ENCODE assay signal across 7 cellular contexts in the genomic region with DNA sequence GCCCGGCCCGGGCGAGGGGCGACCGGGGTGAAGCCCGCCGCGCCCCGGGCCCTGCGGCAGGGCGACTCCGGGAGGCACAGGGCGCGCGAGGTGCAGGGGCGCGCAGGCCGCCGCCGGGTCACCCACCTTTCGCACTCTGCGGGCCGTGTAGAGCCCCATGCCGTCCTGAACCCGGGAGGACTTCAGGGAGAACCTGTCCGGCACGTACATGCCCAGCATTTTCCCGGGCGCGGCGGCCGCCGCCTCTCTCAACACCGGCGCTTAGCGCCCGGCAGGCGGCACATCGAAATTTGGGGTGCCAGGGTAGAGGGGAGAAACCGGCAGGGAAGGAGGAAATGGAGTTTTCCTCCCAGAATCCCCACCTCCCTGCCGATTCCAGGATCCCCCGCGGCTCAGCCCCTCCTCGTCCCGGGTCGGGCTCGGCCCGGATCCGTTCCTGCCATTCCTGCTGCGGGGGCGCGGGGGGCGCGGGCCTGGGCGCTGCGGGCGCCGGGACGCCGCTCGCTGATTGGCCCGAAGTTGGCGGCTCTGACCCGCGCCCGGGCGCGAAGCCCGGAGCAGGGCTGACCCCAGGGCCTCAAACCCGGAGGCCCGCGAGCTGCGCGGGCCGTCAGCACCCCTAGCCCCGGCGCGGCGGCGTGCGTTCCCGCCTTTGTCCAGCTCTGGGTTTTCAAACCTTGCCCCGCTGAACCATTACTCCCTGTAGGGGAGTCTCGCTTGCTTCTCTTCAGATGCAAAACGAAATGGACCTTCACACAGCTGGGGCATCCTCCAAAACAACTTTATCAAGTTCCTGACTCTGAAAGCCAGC.
DNase-seq lines count a peak whose midpoint lies in the region; ATAC-seq and FAIRE-seq lines count a peak whose summit lies in the region.

A gene (minus strand): TSS at position 337 of the 811 bp plus-strand sequence. CDS start 118 bp downstream, at position 219.

- no peaks in the 10 kb centered on the region for H3K9me3 ChIP-seq in neuron (ENCODE audit: low read length)

- peak within 1 kb of the TSS; percentile 96 for H2AFZ ChIP-seq in neuron (ENCODE audit: low read depth, low read length)

- intact Hi-C loops in head of caudate nucleus (cut with DNase I), result no loop called here

- FAIRE-seq in urothelium cell line (lab: Jason Lieb, UNC), result no peak

- peak within 1 kb of the TSS; percentile 78 for H3K4me3 ChIP-seq in neuron (ENCODE audit: low read length)

- H3K4me1 Mint-ChIP-seq in activated naive CD8-positive, alpha-beta T cell treated with anti-CD3 and anti-CD28 coated beads, Interleukin-2, amount 50 U/mL, for 24 hours, result peaks cover 31% of the 10 kb centered on the region

- H3K36me3 Mint-ChIP-seq in activated naive CD8-positive, alpha-beta T cell treated with anti-CD3 and anti-CD28 coated beads, Interleukin-2, amount 50 U/mL, for 24 hours (ENCODE audit: low read depth), result no peaks in the 10 kb centered on the region

- peak within 1 kb of the TSS; percentile 90 for H3K27ac Mint-ChIP-seq in activated naive CD8-positive, alpha-beta T cell treated with anti-CD3 and anti-CD28 coated beads, Interleukin-2, amount 50 U/mL, for 24 hours

- no peaks in the 10 kb centered on the region for H3K27me3 ChIP-seq in neuron (ENCODE audit: insufficient read depth, low read length)

- no peaks in the 10 kb centered on the region for H3K9me3 Mint-ChIP-seq in activated naive CD8-positive, alpha-beta T cell treated with anti-CD3 and anti-CD28 coated beads, Interleukin-2, amount 50 U/mL, for 24 hours

- H3K27me3 Mint-ChIP-seq in activated naive CD8-positive, alpha-beta T cell treated with anti-CD3 and anti-CD28 coated beads, Interleukin-2, amount 50 U/mL, for 24 hours, result peaks cover 28% of the 10 kb centered on the region

- H3K4me3 Mint-ChIP-seq in activated naive CD8-positive, alpha-beta T cell treated with anti-CD3 and anti-CD28 coated beads, Interleukin-2, amount 50 U/mL, for 24 hours, result peak within 1 kb of the TSS; percentile 83

- H3K4me1 ChIP-seq in neuron (ENCODE audit: insufficient read depth, low read length), result peaks cover 12% of the 10 kb centered on the region

- DNase-seq in OCI-M1 (lab: John Stamatoyannopoulos, UW), result peak; percentile 48
- DNase-seq in activated naive CD8-positive, alpha-beta T cell treated with anti-CD3 and anti-CD28 coated beads, Interleukin-2, amount 50 U/mL, for 24 hours, result peak; percentile 45
- peak in 40 of 42 donors; percentile 5 to 65 (median 37) for DNase-seq in head of caudate nucleus
- DNase-seq in urothelium cell line (ENCODE audit: low spot score), result peak; percentile 66
- no peak for DNase-seq in NCI-H2196 (lab: John Stamatoyannopoulos, UW; ENCODE audit: unreplicated experiment)

- no peaks in the 10 kb centered on the region for H3K36me3 ChIP-seq in neuron (ENCODE audit: insufficient read depth, low read length)

- peak; percentile 40 for ATAC-seq in GM18498 (IDR thresholded peaks at IDR 0.05; ENCODE audit: unreplicated experiment)
- ATAC-seq in activated naive CD8-positive, alpha-beta T cell treated with anti-CD3 and anti-CD28 coated beads, Interleukin-2, amount 50 U/mL, for 24 hours, result peak; percentile 53
